In genomic region chr7:1978656-1979590, GRCh38 we compare ENCODE assay signal across 14 cellular contexts.
"Had no signal": no experiment of that assay in that cellular context is flagged by ENCODE, and none has a peak within 500 bp of the region (broad histone marks: within the 10 kb centered on the region; RNA-seq: fewer than 3 reads in every experiment).

No MANE protein-coding gene starts in this region.

- H3K9me3 Mint-ChIP-seq: activated naive CD4-positive, alpha-beta T cell treated with anti-CD3 and anti-CD28 coated beads, Interleukin-2, amount 50 U/mL, for 72 hours; naive thymus-derived CD8-positive, alpha-beta T cell; stimulated activated naive CD8-positive, alpha-beta T cell treated with anti-CD3 and anti-CD28 coated beads, Interleukin-15, Interleukin-2, amounts not matched to agents 100 ng/mL and 50 ng/mL, for 24 hours had no signal

- H3K9me3 ChIP-seq: heart left ventricle, thoracic aorta had no signal

- H3K36me3 ChIP-seq: thoracic aorta had no signal

- H3K4me3 ChIP-seq: dorsolateral prefrontal cortex, heart left ventricle, thoracic aorta had no signal

- H3K4me1 ChIP-seq: foreskin keratinocyte, heart left ventricle had no signal

- H3K27me3 Mint-ChIP-seq: naive thymus-derived CD8-positive, alpha-beta T cell; stimulated activated naive CD8-positive, alpha-beta T cell treated with anti-CD3 and anti-CD28 coated beads, Interleukin-15, Interleukin-2, amounts not matched to agents 100 ng/mL and 50 ng/mL, for 24 hours had no signal

- H3K27ac ChIP-seq: foreskin keratinocyte, heart left ventricle, thoracic aorta had no signal

- H3K27ac Mint-ChIP-seq: stimulated activated naive CD8-positive, alpha-beta T cell treated with anti-CD3 and anti-CD28 coated beads, Interleukin-15, Interleukin-2, amounts not matched to agents 100 ng/mL and 50 ng/mL, for 24 hours had no signal

- H3K27me3 ChIP-seq: dorsolateral prefrontal cortex, foreskin keratinocyte, heart left ventricle had no signal

- ATAC-seq: sciatic nerve had no signal

- DNase-seq: activated CD4-positive, alpha-beta T cell treated with anti-CD3 and anti-CD28 coated beads for 4 hours; activated CD8-positive, alpha-beta memory T cell treated with anti-CD3 and anti-CD28 coated beads for 24 hours; cerebellar nuclear complex; foreskin keratinocyte; islet precursor cell; midbrain; T1000 had no signal

- H3K4me3 Mint-ChIP-seq: stimulated activated naive CD8-positive, alpha-beta T cell treated with anti-CD3 and anti-CD28 coated beads, Interleukin-15, Interleukin-2, amounts not matched to agents 100 ng/mL and 50 ng/mL, for 24 hours had no signal
